In the genomic region with DNA sequence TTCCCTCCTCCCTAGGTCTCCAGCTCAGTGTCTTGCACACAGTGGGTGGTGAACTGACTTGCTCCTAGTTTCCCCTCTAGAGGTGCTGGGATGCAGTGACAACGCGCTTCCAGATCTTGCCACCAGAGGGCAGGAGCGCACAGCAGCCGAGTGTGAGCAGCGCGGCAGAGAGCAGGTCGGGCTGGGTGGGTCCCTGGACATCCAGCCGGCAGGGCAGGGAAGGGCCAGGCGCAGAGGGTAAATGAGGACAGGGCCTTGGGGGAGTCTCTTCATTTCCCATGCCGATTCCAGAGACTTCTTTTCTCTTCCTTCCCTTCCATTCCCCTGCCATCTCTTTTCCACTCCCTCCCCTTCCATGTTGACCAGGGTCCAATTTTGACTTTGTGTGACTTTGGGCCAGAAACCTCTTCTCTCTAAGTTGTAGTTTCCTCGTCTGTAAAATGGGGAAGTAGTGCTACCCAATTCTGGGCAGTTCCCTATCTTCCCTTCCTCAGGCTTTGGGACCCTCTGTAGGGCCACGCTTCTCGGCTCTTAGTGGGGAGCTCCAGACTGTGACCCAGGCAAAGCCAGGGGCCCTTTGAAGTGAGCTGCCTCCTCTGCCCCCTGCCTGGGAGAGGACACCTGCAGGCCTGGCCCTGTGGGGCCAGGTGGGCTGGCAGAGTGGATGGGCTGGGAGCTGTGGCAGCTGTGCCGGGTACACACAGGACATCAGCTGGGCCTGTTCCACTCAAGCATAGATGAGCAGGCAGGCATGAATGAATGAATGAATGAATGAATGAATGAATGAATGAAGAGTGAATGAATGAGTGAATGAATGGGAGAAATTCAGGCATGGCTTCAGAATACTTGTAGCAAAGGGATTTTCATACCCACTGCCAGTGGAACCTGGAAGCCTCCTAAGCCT, we compare ENCODE assay signal across 8 cellular contexts. TPM values are rescaled to one million over a fixed set of nuclear protein-coding genes. Genes with fewer than 3 reads are reported as not detected.
DNase-seq lines count a peak whose midpoint lies in the region; ATAC-seq, FAIRE-seq and TF ChIP-seq lines count a peak whose summit lies in the region.

No MANE protein-coding gene starts in this region.

- H3K27me3 Mint-ChIP-seq in natural killer cell (ENCODE audit: low read depth in 2 of 2): peaks cover 0 to 2% of the 10 kb centered on the region in 2 donors

- H3K4me2 ChIP-seq in PC-9: peak overlapping the region; percentile 83

- H3K9me2 ChIP-seq in PC-9 (ENCODE audit: insufficient read depth): no peaks in the 10 kb centered on the region

- H3K79me2 ChIP-seq in PC-9 (ENCODE audit: low read depth): no peaks in the 10 kb centered on the region

- peak overlapping the region; percentile 94 for H3K4me3 Mint-ChIP-seq in natural killer cell

- H3K27ac ChIP-seq in PC-9 (peak overlapping the region; percentile 95), esophagus squamous epithelium (peak overlapping the region; percentile 89 to 97 (median 94))

- CTCF ChIA-PET in PC-9 (lab: Charles Lee): interaction anchor here (0.6 to 0.9 kb wide), 6 partner anchors 13 to 610 kb away, joined by 3 read pairs; no protein-coding TSS in a partner anchor

- FAIRE-seq in D721Med (lab: Jason Lieb, UNC): no peak

- H3K4me3 ChIP-seq in PC-9 (peak overlapping the region; percentile 46; the same call in 1 of the 2 replicates), esophagus squamous epithelium (no peak overlapping the region)

- peak overlapping the region; percentile 50; the same call in 1 of the 2 replicates for H2AFZ ChIP-seq in PC-9

- ATAC-seq in GM21390 (IDR thresholded peaks at IDR 0.05; ENCODE audit: unreplicated experiment): peak; percentile 92
- ATAC-seq in natural killer cell: peak; percentile 90 to 93 (median 91)

- H3K27me3 ChIP-seq in PC-9 (ENCODE audit: insufficient read depth, low read depth): no peaks in the 10 kb centered on the region
- no peaks in the 10 kb centered on the region for H3K27me3 ChIP-seq in esophagus squamous epithelium

- TF ChIP-seq POLR2A in esophagus squamous epithelium (IDR thresholded peaks at IDR 0.05): no peak

- H3K36me3 ChIP-seq in PC-9 (ENCODE audit: low read depth): no peaks in the 10 kb centered on the region
- no peaks in the 10 kb centered on the region for H3K36me3 ChIP-seq in esophagus squamous epithelium

- peaks cover 86% of the 10 kb centered on the region for H3K4me1 ChIP-seq in PC-9 (replicated peaks; ENCODE audit: insufficient read depth)
- H3K4me1 ChIP-seq in esophagus squamous epithelium: peaks cover 51 to 81% (median 64%) of the 10 kb centered on the region in 3 donors

- no TSS peak for BruUV-seq in PC-9 (replicated peaks; lab: Mats Ljungman, UMichigan)

- peak; percentile 96 for TF ChIP-seq CTCF in D721Med (IDR thresholded peaks at IDR 0.05; ENCODE audit: insufficient read depth, missing control alignments)
- TF ChIP-seq CTCF in PC-9 (conservative IDR thresholded peaks at IDR 0.05): peak; percentile 99
- peak; percentile 88 to 99 (median 97) for TF ChIP-seq CTCF in esophagus squamous epithelium (IDR thresholded peaks at IDR 0.05)
- peak; percentile 92 for TF ChIP-seq CTCF in natural killer cell (IDR thresholded peaks at IDR 0.05)

- no peaks in the 10 kb centered on the region for H3K36me3 Mint-ChIP-seq in natural killer cell

- intact Hi-C loops in PC-9 (cut with micrococcal nuclease; ENCODE audit: unreplicated experiment) (loop anchor here (1.0 to 10.0 kb wide), 8 partner anchors 18 to 635 kb away; partner anchors contain the start of genes ADAM17, RRM2, TAF1B and YWHAQ), esophagus squamous epithelium (cut with DNase I) (no loop called here), natural killer cell (cut with micrococcal nuclease) (loop anchor here (1.0 kb wide), 1 partner anchor 248 kb away; no protein-coding TSS in a partner anchor)

- H4K20me1 ChIP-seq in PC-9 (ENCODE audit: insufficient read depth): no peaks in the 10 kb centered on the region

- H3K9me3 Mint-ChIP-seq in natural killer cell: no peaks in the 10 kb centered on the region

- H3F3A ChIP-seq in PC-9 (ENCODE audit: insufficient read depth, low read depth): peaks cover 73% of the 10 kb centered on the region

- DNase-seq in D721Med (ENCODE audit: insufficient read length, low spot score) (peak; percentile 88), HT1080 (ENCODE audit: low read depth) (peak; percentile 86), PC-9 (peak; percentile 83 to 89), esophagus squamous epithelium (lab: John Stamatoyannopoulos, UW) (no peak), natural killer cell (peak; percentile 86)
- DNase-seq in activated T-cell treated with anti-CD3 and anti-CD28 coated beads, Interleukin-2, amount 50 U/mL, for 1 hour: peak; percentile 89
- DNase-seq in stimulated activated naive CD4-positive, alpha-beta T cell (lab: John Stamatoyannopoulos, UW): peak; percentile 51 to 82 (median 72)

- peaks cover 30 to 36% of the 10 kb centered on the region in 2 donors for H3K4me1 Mint-ChIP-seq in natural killer cell

- peak overlapping the region; percentile 64 to 89 for H3K27ac Mint-ChIP-seq in natural killer cell

- WGBS in esophagus squamous epithelium, 2 donors: 0% methylated on average over 4 to 7 of the region's 14 CpGs

- H3K9me3 ChIP-seq in PC-9 (ENCODE audit: insufficient read depth, low read depth) (no peaks in the 10 kb centered on the region), esophagus squamous epithelium (no peaks in the 10 kb centered on the region)

- POLR2A ChIA-PET in PC-9 (lab: Charles Lee; ENCODE audit: unreplicated experiment): interaction anchor here (0.7 to 0.8 kb wide), 2 partner anchors 31 to 43 kb away, joined by 4 to 8 read pairs; partner anchors contain the start of gene TAF1B

RNA-seq across cellular contexts. Expression of gene TAF1B, which starts 43.3 kb away (rescaled TPM):
- 26.9 and 35.9 TPM in 2 replicates for total RNA-seq in HT1080 (2014; rRNA removed; shearing (Covaris generic))
- polyA plus RNA-seq in HT1080 (2015; cell fraction: cytosol; rRNA removed): 20.3 and 21.6 TPM in 2 replicates
- polyA plus RNA-seq in HT1080 (2015; cell fraction: nucleus; rRNA removed): 21.0 and 22.9 TPM in 2 replicates
- 23.8 and 24.8 TPM in 2 replicates for total RNA-seq in PC-9 (2021)
- 10 to 100 TPM in 3 of 4 donors, 1 to 10 TPM in 1; 6.7 to 19.3 (median 14.9) TPM for total RNA-seq in esophagus squamous epithelium
- total RNA-seq in natural killer cell: 10 to 100 TPM; 24.8 to 40.8 (median 26.8) TPM
